9 cellular contexts compared by ENCODE assay signal in genomic region chr7:99143522-99143852, GRCh38. TPM values are rescaled to one million over a fixed set of nuclear protein-coding genes. Genes with fewer than 3 reads are reported as not detected.
DNase-seq lines count a peak whose midpoint lies in the region; ATAC-seq, FAIRE-seq and TF ChIP-seq lines count a peak whose summit lies in the region.
"Had no signal": no experiment of that assay in that cellular context is flagged by ENCODE, and none has a peak within 500 bp of the region (broad histone marks: within the 10 kb centered on the region; RNA-seq: fewer than 3 reads in every experiment).

No MANE protein-coding gene starts in this region.

- H3K36me3 Mint-ChIP-seq in astrocyte (ENCODE audit: low read depth, unreplicated experiment), result peaks cover 3% of the 10 kb centered on the region

- no peaks in the 10 kb centered on the region for H3K36me3 ChIP-seq in astrocyte (ENCODE audit: insufficient read depth, low read length)
- H3K36me3 ChIP-seq in mesendoderm (ENCODE audit: control insufficient read depth, insufficient read depth, low read length), result no peaks in the 10 kb centered on the region

- H3K9me3 ChIP-seq in astrocyte (ENCODE audit: insufficient read depth, low read depth, low read length), result no peaks in the 10 kb centered on the region

- H2AFZ ChIP-seq in astrocyte (ENCODE audit: low read depth, low read length), result no peak overlapping the region

- H3K27me3 Mint-ChIP-seq in astrocyte (ENCODE audit: low read depth, unreplicated experiment), result no peaks in the 10 kb centered on the region

- DNase-seq in activated gamma-delta T cell (lab: John Stamatoyannopoulos, UW), result peak; percentile 64
- no peak for DNase-seq in activated gamma-delta T cell treated with Interleukin-2 at 50 U/mL for 16 hours
- no peak for DNase-seq in astrocyte (ENCODE audit: low read depth)
- DNase-seq in mesendoderm, result no peak
- DNase-seq in SHP77 treated with DMSO at 0.1 percent for 48 hours (lab: John Stamatoyannopoulos, UW), result no peak
- DNase-seq in nucleus accumbens (lab: John Stamatoyannopoulos, UW), result no peak

- H3K27me3 ChIP-seq in astrocyte (ENCODE audit: insufficient read depth, low read length) (no peaks in the 10 kb centered on the region), mesendoderm (ENCODE audit: insufficient read depth, low read length, poor library complexity) (no peaks in the 10 kb centered on the region)

- peak overlapping the region; percentile 99 for H3K4ac ChIP-seq in mesendoderm (ENCODE audit: low read depth, low read length)

- WGBS in mesendoderm (ENCODE audit: extremely low coverage, insufficient coverage, low lambda C conversion rate), result no CpG with 5 or more reads among the region's 46 CpGs

- H3K79me1 ChIP-seq in mesendoderm (ENCODE audit: low read length), result peaks cover 2% of the 10 kb centered on the region

- no peak overlapping the region for H4K8ac ChIP-seq in mesendoderm (ENCODE audit: low read depth, low read length)

- peak overlapping the region; percentile 100 for H3K18ac ChIP-seq in mesendoderm (ENCODE audit: low read length)

- H3K4me3 ChIP-seq in astrocyte (ENCODE audit: insufficient read depth, low read depth, low read length) (peak overlapping the region; percentile 48), mesendoderm (ENCODE audit: low read length) (peak overlapping the region; percentile 48)

- H4K20me1 ChIP-seq in astrocyte (ENCODE audit: insufficient read depth, low read length), result peaks cover 36% of the 10 kb centered on the region

- H3K4me2 ChIP-seq in astrocyte (ENCODE audit: low read length), result peak overlapping the region; percentile 52
- H3K4me2 ChIP-seq in mesendoderm (ENCODE audit: low read length), result no peak overlapping the region

- H3K27ac ChIP-seq in astrocyte (ENCODE audit: low read depth, low read length), result peak overlapping the region; percentile 72
- H3K27ac ChIP-seq in mesendoderm (ENCODE audit: low read depth, low read length), result peak overlapping the region; percentile 95

- no peak for TF ChIP-seq CTCF in astrocyte (IDR thresholded peaks at IDR 0.05; ENCODE audit: insufficient read depth, low read depth, low read length)

- H2AK5ac ChIP-seq in mesendoderm (ENCODE audit: low read length), result no peak overlapping the region

- H3K9me3 Mint-ChIP-seq in astrocyte (ENCODE audit: unreplicated experiment), result no peaks in the 10 kb centered on the region

- H3K9ac ChIP-seq in astrocyte (ENCODE audit: low read length), result peak overlapping the region; percentile 91
- H3K9ac ChIP-seq in mesendoderm (ENCODE audit: low read length), result peak overlapping the region; percentile 70

- H3K4me3 Mint-ChIP-seq in astrocyte (ENCODE audit: unreplicated experiment), result peak overlapping the region; percentile 93

- H3K27ac Mint-ChIP-seq in astrocyte (ENCODE audit: unreplicated experiment), result no peak overlapping the region

- H3K4me1 ChIP-seq in astrocyte (ENCODE audit: insufficient read depth, low read length), result peaks cover 22% of the 10 kb centered on the region
- peaks cover 2% of the 10 kb centered on the region for H3K4me1 ChIP-seq in mesendoderm (ENCODE audit: control insufficient read depth, low read depth, low read length)

- H3K56ac ChIP-seq in mesendoderm (ENCODE audit: low read length), result peak overlapping the region; percentile 85

- H2BK120ac ChIP-seq in mesendoderm (ENCODE audit: low read depth, low read length), result peak overlapping the region; percentile 23

- no peak overlapping the region for H2BK5ac ChIP-seq in mesendoderm (ENCODE audit: low read length)

- FAIRE-seq in astrocyte (lab: Jason Lieb, UNC), result no peak
- FAIRE-seq: islet of Langerhans had no signal

- no peak overlapping the region for H3K23ac ChIP-seq in mesendoderm (ENCODE audit: low read length)

- H3K79me2 ChIP-seq in astrocyte (ENCODE audit: insufficient read depth, low read length) (peaks cover 38% of the 10 kb centered on the region), mesendoderm (ENCODE audit: control insufficient read depth, insufficient read depth, low read length) (peaks cover 25% of the 10 kb centered on the region)

- peaks cover 25% of the 10 kb centered on the region for H3K4me1 Mint-ChIP-seq in astrocyte (ENCODE audit: low read depth, unreplicated experiment)

- no peak overlapping the region for H4K5ac ChIP-seq in mesendoderm (ENCODE audit: low read length)

- no peak overlapping the region for H2BK15ac ChIP-seq in mesendoderm (replicated peaks; ENCODE audit: low read depth)

- peak; percentile 24 for ATAC-seq in HG03097 (IDR thresholded peaks at IDR 0.05; ENCODE audit: low FRiP score, unreplicated experiment)
- ATAC-seq in GM21423 (IDR thresholded peaks at IDR 0.05; ENCODE audit: unreplicated experiment), result no peak

RNA-seq across cellular contexts. Expression of gene SMURF1, which starts 0.4 kb away (rescaled TPM):
- total RNA-seq in astrocyte, result 36.9 and 44.7 TPM in 2 replicates
- 17.7 TPM for polyA plus RNA-seq in mesendoderm (2013, experiment 1 of 2)
- 16.5 TPM for polyA plus RNA-seq in mesendoderm (2013, experiment 2 of 2)
